Comparison of ENCODE assay signal across 8 cellular contexts in genomic region chr2:186589733-186590537, GRCh38. TPM values are rescaled to one million over a fixed set of nuclear protein-coding genes. Genes with fewer than 3 reads are reported as not detected.
DNase-seq lines count a peak whose midpoint lies in the region; ATAC-seq and TF ChIP-seq lines count a peak whose summit lies in the region.

Gene ITGAV (plus strand): TSS chr2:186590056. CDS start chr2:186590339, 283 bp downstream.

- H3K27ac ChIP-seq in upper lobe of left lung: peak within 1 kb of the TSS; percentile 94 to 98 (median 96)

- peak within 1 kb of the TSS; percentile 91 for H3K4me3 ChIP-seq in GM12864 (ENCODE audit: low read depth, low read length)
- peak within 1 kb of the TSS; percentile 52 to 88 (median 82) for H3K4me3 ChIP-seq in upper lobe of left lung

- no peak for TF ChIP-seq CTCF in GM12864 (IDR thresholded peaks at IDR 0.05; ENCODE audit: low read depth, low read length, missing control alignments)
- TF ChIP-seq CTCF in upper lobe of left lung (IDR thresholded peaks at IDR 0.05): peak in 2 of 6 experiments; percentile 23 to 25

- H3K27me3 ChIP-seq in upper lobe of left lung: no peaks in the 10 kb centered on the region

- H3K9me3 ChIP-seq in upper lobe of left lung: no peaks in the 10 kb centered on the region

- peak; percentile 97 for ATAC-seq in HG02571 (IDR thresholded peaks at IDR 0.05; ENCODE audit: unreplicated experiment)
- peak; percentile 96 to 99 for ATAC-seq in left cardiac atrium
- peak; percentile 98 to 99 for ATAC-seq in upper lobe of left lung (ENCODE audit: low FRiP score in 2 of 2)

- intact Hi-C loops in left cardiac atrium (cut with DNase I): loop anchor here in 1 of 2 donors (10.0 kb wide), 1 partner anchor 65 kb away; no protein-coding TSS in a partner anchor
- intact Hi-C loops in posterior vena cava (cut with DNase I): no loop called here

- no peak for TF ChIP-seq EP300 in upper lobe of left lung (IDR thresholded peaks at IDR 0.05)

- WGBS in upper lobe of left lung, 2 donors: 0% methylated on average over 3 to 22 of the region's 86 CpGs

- DNase-seq in GM12864 (ENCODE audit: low read depth) (peak; percentile 75), NCI-H1048 (lab: John Stamatoyannopoulos, UW) (peak; percentile 69), T follicular helper cell (ENCODE audit: low read depth) (peak; percentile 76), amniotic epithelial cell (ENCODE audit: low read depth) (peak; percentile 89), left cardiac atrium (peak; percentile 96), posterior vena cava (ENCODE audit: low spot score) (peak; percentile 97), upper lobe of left lung (peak; percentile 95 to 98)

- H3K36me3 ChIP-seq in upper lobe of left lung: no peaks in the 10 kb centered on the region

- peak; percentile 68 to 98 (median 94) for TF ChIP-seq POLR2A in upper lobe of left lung (IDR thresholded peaks at IDR 0.05)

- H3K4me1 ChIP-seq in upper lobe of left lung: peaks cover 7 to 33% (median 11%) of the 10 kb centered on the region in 4 donors

RNA-seq across cellular contexts. Expression of gene ITGAV, which starts in this region (rescaled TPM):
- total RNA-seq in left cardiac atrium (100 to 1,000 TPM in 1 of 2 donors, 10 to 100 TPM in 1; 83.3 to 140 TPM), posterior vena cava (100 to 1,000 TPM; 104 to 118 TPM), upper lobe of left lung (10 to 100 TPM; 19.9 to 75.4 (median 58.7) TPM)

Comparison
In these comparisons a context has a peak if more than half of its experiments do, and no peak if none do; other contexts are left out.
1. Peak in every context shown above with its lines: DNase-seq, ATAC-seq, H3K4me3 ChIP-seq and H3K27ac ChIP-seq.